Comparison of ENCODE assay signal across 1 cellular context in genomic region chr18:74579704-74580103, GRCh38.
A peak's percentile ranks its signal among the peaks of the same experiment; 100 is the strongest.
TF ChIP-seq lines count a peak whose summit lies in the region.

No MANE protein-coding gene starts in this region.

TF ChIP-seq in H1, 55 proteins besides CTCF, POLR2A, EP300 and RAD21:
- TF ChIP-seq JUND (IDR thresholded peaks at IDR 0.05; ENCODE audit: low read length) = no peak
- peak; percentile 77 for TF ChIP-seq TEAD4 (IDR thresholded peaks at IDR 0.05; ENCODE audit: low read depth, low read length)
TF ChIP-seq in H1: peak in this region for 1.
